Comparison of ENCODE assay signal across 1 cellular context in the genomic region with DNA sequence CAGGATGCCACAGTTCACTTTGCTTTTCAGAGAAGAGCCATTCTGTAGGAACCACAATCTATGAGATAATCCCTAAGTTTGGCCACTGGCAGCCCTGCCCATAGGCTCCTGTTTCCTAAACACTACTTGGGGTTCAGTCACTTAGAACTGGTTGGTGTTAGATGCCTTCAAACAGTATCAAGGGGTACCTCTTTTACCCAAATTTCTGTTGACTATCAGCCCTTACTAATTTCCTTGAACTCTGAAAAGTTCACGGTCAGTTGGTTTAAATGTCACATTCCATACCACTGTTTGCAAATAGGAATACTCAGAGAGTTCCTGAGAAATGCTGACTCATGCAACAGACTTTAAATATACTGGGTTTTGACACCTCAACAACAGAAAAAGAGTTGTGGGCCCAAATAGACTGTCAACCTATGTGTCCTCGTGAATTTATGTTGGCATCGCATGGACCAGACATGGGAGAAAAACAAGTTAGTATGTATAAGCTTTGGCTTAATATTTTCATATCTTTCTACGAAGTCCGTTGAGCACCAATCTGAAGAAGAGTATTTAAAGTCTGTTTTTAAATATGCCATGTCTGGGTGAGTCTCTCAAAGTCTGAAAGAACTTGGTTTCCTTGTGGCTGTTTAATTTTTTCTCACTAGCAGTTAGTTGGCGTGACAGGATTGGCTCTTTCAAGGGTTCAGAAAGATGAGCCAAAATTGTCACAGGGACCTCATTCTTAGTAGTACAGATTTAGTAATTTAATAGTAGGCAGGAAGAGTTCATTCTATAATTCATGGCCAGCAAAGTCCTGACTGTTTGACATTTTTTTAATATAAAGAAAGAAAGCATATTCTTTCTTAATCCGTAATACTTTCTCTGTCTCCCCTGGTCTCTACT.
TF ChIP-seq lines count a peak whose summit lies in the region.

No MANE protein-coding gene starts in this region.

TF ChIP-seq in endothelial cell of umbilical vein, 7 proteins besides CTCF, POLR2A, EP300 and RAD21:
- TF ChIP-seq JUN (IDR thresholded peaks at IDR 0.05; ENCODE audit: borderline replicate concordance, insufficient read depth, insufficient read length, low read depth) (no peak), FOS (IDR thresholded peaks at IDR 0.05; ENCODE audit: borderline replicate concordance, insufficient read depth, low read length) (no peak), GATA2 (IDR thresholded peaks at IDR 0.05; ENCODE audit: insufficient read depth, insufficient read length, low read depth, low read length) (no peak), POLR2AphosphoS5 (IDR thresholded peaks at IDR 0.05; ENCODE audit: insufficient read depth, low read depth, low read length) (no peak), EZH2 (IDR thresholded peaks at IDR 0.05; ENCODE audit: borderline replicate concordance, low read depth, low read length, severe bottlenecking) (no peak)
- TF ChIP-seq, protein P1, sequence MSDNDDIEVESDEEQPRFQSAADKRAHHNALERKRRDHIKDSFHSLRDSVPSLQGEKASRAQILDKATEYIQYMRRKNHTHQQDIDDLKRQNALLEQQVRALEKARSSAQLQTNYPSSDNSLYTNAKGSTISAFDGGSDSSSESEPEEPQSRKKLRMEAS (IDR thresholded peaks at IDR 0.05; ENCODE audit: insufficient read depth, insufficient read length) = no peak
